1 cellular context compared by ENCODE assay signal in genomic region chr18:8910186-8910585, GRCh38.
TF ChIP-seq lines count a peak whose summit lies in the region.

No MANE protein-coding gene starts in this region.

TF ChIP-seq in SK-N-SH, 30 proteins besides CTCF, POLR2A, EP300 and RAD21 (continued from another document):
- no peak for TF ChIP-seq PBX3 (IDR thresholded peaks at IDR 0.05)
- TF ChIP-seq TCF12 (IDR thresholded peaks at IDR 0.05): no peak
- no peak for TF ChIP-seq JUND (IDR thresholded peaks at IDR 0.05)
- TF ChIP-seq ELF1 (IDR thresholded peaks at IDR 0.05): no peak
- no peak for TF ChIP-seq SIN3A (IDR thresholded peaks at IDR 0.05; ENCODE audit: borderline replicate concordance, low read depth, low read length)
TF ChIP-seq in SK-N-SH: peak in this region for 0.
